10 cellular contexts compared by ENCODE assay signal in genomic region chr10:43323245-43323644, GRCh38. TPM values are rescaled to one million over a fixed set of nuclear protein-coding genes. Genes with fewer than 3 reads are reported as not detected.
DNase-seq lines count a peak whose midpoint lies in the region; ATAC-seq, FAIRE-seq and TF ChIP-seq lines count a peak whose summit lies in the region.
"Had no signal": no experiment of that assay in that cellular context is flagged by ENCODE, and none has a peak within 500 bp of the region (broad histone marks: within the 10 kb centered on the region; RNA-seq: fewer than 3 reads in every experiment).

No MANE protein-coding gene starts in this region.

- H3K27ac ChIP-seq in A549 (peak overlapping the region; percentile 60 to 79; a peak in 5 of 6 replicates), IMR-90 (ENCODE audit: insufficient read depth, low read length) (no peak overlapping the region), neural cell (ENCODE audit: low read length) (no peak overlapping the region)

- H3K79me2 ChIP-seq in neural cell (replicated peaks; ENCODE audit: insufficient read depth, low read length) = no peaks in the 10 kb centered on the region

- no peaks in the 10 kb centered on the region for H3K9me3 ChIP-seq in A549
- H3K9me3 ChIP-seq in IMR-90 (ENCODE audit: control insufficient read depth, insufficient read depth, low read length) = no peaks in the 10 kb centered on the region
- H3K9me3 ChIP-seq in neural cell (ENCODE audit: low read length) = no peaks in the 10 kb centered on the region

- TF ChIP-seq POLR2A in A549 (IDR thresholded peaks at IDR 0.05; ENCODE audit: low read length) = no peak
- TF ChIP-seq POLR2A in IMR-90 (IDR thresholded peaks at IDR 0.05; ENCODE audit: low read depth, low read length) = no peak

- peak overlapping the region; percentile 52 for H2AFZ ChIP-seq in IMR-90 (replicated peaks; ENCODE audit: low read length, poor library complexity)
- peak overlapping the region; percentile 23 for H2AFZ ChIP-seq in neural cell (ENCODE audit: low read depth, low read length)

- no peak overlapping the region for H4K5ac ChIP-seq in IMR-90 (ENCODE audit: low read depth, low read length)

- H2AK9ac ChIP-seq in IMR-90 (replicated peaks; ENCODE audit: low read depth, low read length, poor library complexity) = no peak overlapping the region

- H2BK15ac ChIP-seq in IMR-90 (ENCODE audit: low read depth, low read length) = no peak overlapping the region

- in situ Hi-C loops in IMR-90 (cut with MboI; ENCODE audit: low sequenced_read_pairs) = no loop called here

- BruUV-seq in IMR-90 (replicated peaks; lab: Mats Ljungman, UMichigan) = no TSS peak

- H4K91ac ChIP-seq in IMR-90 (ENCODE audit: insufficient read depth, low read depth, low read length) = no peak overlapping the region

- H4K20me1 ChIP-seq in IMR-90 (ENCODE audit: insufficient read depth, low read length) = no peaks in the 10 kb centered on the region
- no peaks in the 10 kb centered on the region for H4K20me1 ChIP-seq in neural cell (ENCODE audit: insufficient read depth)

- H3K18ac ChIP-seq in IMR-90 (ENCODE audit: low read depth, low read length) = no peak overlapping the region

- CTCF ChIA-PET in A549 (lab: Yijun Ruan, JAX) = interaction anchor here (0.7 to 2.6 kb wide), 2 partner anchors 30 to 57 kb away, joined by 3 to 10 read pairs; no protein-coding TSS in a partner anchor
- CTCF ChIA-PET in IMR-90 (lab: Yijun Ruan, JAX) = no interaction called here

- H3K4me1 ChIP-seq in A549 (peaks cover 10% of the 10 kb centered on the region; the same call in 2 of the 3 replicates), IMR-90 (ENCODE audit: control insufficient read depth, insufficient read depth, low read length) (no peaks in the 10 kb centered on the region)

- H3K79me1 ChIP-seq in IMR-90 (ENCODE audit: low read depth in 1 of 2, low read length in 2 of 2) = no peaks in the 10 kb centered on the region

- H2BK5ac ChIP-seq in IMR-90 (ENCODE audit: low read depth, low read length, poor library complexity, severe bottlenecking) = no peak overlapping the region

- no peak for DNase-seq in A549 (ENCODE audit: low read depth in 1 of 2, low spot score in 1 of 2)
- DNase-seq in IMR-90 = no peak
- no peak for DNase-seq in epithelial cell of proximal tubule (ENCODE audit: low read depth)
- no peak for DNase-seq in activated CD4-positive, alpha-beta T cell treated with anti-CD3 and anti-CD28 coated beads, Interleukin-2, amount 50 U/mL, for 48 hours
- DNase-seq in UCSD-AML1 (lab: John Stamatoyannopoulos, UW; ENCODE audit: unreplicated experiment) = no peak

- ATAC-seq in A549 (peak in 1 of 2 experiments; percentile 7; a peak in 3 of 6 replicates), IMR-90 (ENCODE audit: low read depth) (no peak), HG02973 (IDR thresholded peaks at IDR 0.05; ENCODE audit: unreplicated experiment) (no peak), GM21423 (IDR thresholded peaks at IDR 0.05; ENCODE audit: unreplicated experiment) (no peak)

- no peak overlapping the region for H2AK5ac ChIP-seq in IMR-90 (ENCODE audit: low read depth, low read length)

- TF ChIP-seq CTCF in A549 (IDR thresholded peaks at IDR 0.05) (no peak), IMR-90 (conservative IDR thresholded peaks at IDR 0.05; ENCODE audit: low read depth, low read length) (no peak), epithelial cell of proximal tubule (conservative IDR thresholded peaks at IDR 0.05; ENCODE audit: low read depth, low read length) (no peak), neural cell (IDR thresholded peaks at IDR 0.05; ENCODE audit: poor library complexity, severe bottlenecking) (no peak)

- no peaks in the 10 kb centered on the region for H3F3A ChIP-seq in neural cell (ENCODE audit: insufficient read depth, low read length, poor library complexity, severe bottlenecking)

- no peak overlapping the region for H3K9ac ChIP-seq in IMR-90 (ENCODE audit: low read depth, low read length)
- H3K9ac ChIP-seq in neural cell (ENCODE audit: low read length) = no peak overlapping the region

- WGBS in A549 (ENCODE audit: missing lambda C conversion rate) = 86% methylated on average over 14 of the region's 14 CpGs
- WGBS in IMR-90 (ENCODE audit: extremely low coverage in 2 of 2, insufficient read length in 1 of 2), 2 experiments = 20% methylated on average over 1 of the region's 14 CpGs; no CpG with 5 or more reads in 1 of the 2 experiments

- TF ChIP-seq EP300 in A549 (IDR thresholded peaks at IDR 0.05) (no peak), neural cell (conservative IDR thresholded peaks at IDR 0.05; ENCODE audit: poor library complexity, severe bottlenecking) (no peak)

- no peak overlapping the region for H2BK120ac ChIP-seq in IMR-90 (ENCODE audit: low read depth, low read length)

- no peak for FAIRE-seq in A549 (lab: Jason Lieb, UNC)

- no peak overlapping the region for H4K8ac ChIP-seq in IMR-90 (ENCODE audit: low read depth in 2 of 2, low read length in 2 of 2)

- H3K9me2 ChIP-seq in neural cell (ENCODE audit: insufficient read depth, low read length) = no peaks in the 10 kb centered on the region

- no peak overlapping the region for H3K56ac ChIP-seq in IMR-90 (ENCODE audit: extremely low read depth, insufficient read depth, low read length)

- POLR2A ChIA-PET in A549 (lab: Yijun Ruan, JAX) = interaction anchor here (1.6 kb wide), 1 partner anchor 14 kb away, joined by 4 read pairs; no protein-coding TSS in a partner anchor
- POLR2A ChIA-PET in IMR-90 (lab: Charles Lee; ENCODE audit: unreplicated experiment) = no interaction called here

- H3K14ac ChIP-seq in IMR-90 (replicated peaks; ENCODE audit: low read depth, low read length) = no peak overlapping the region

- peak overlapping the region; percentile 76 for H3K4me2 ChIP-seq in A549
- peak overlapping the region; percentile 69 for H3K4me2 ChIP-seq in IMR-90 (ENCODE audit: low read depth, low read length)
- H3K4me2 ChIP-seq in neural cell (ENCODE audit: low read length) = no peak overlapping the region

- no peak overlapping the region for H2BK20ac ChIP-seq in IMR-90 (ENCODE audit: low read depth, low read length)

- TF ChIP-seq RAD21 in A549 (conservative IDR thresholded peaks at IDR 0.05 in 1 of 2, IDR thresholded peaks at IDR 0.05 in 1 of 2) = no peak
- no peak for TF ChIP-seq RAD21 in IMR-90 (IDR thresholded peaks at IDR 0.05; ENCODE audit: low read length)
- TF ChIP-seq RAD21 in neural cell (conservative IDR thresholded peaks at IDR 0.05) = no peak

- no peak overlapping the region for H3K4ac ChIP-seq in IMR-90 (ENCODE audit: low read depth, low read length)

- H3K36me3 ChIP-seq in IMR-90 (ENCODE audit: control insufficient read depth, insufficient read depth, low read length) (no peaks in the 10 kb centered on the region), neural cell (ENCODE audit: insufficient read depth, low read length) (no peaks in the 10 kb centered on the region)

- intact Hi-C loops in IMR-90 (cut with micrococcal nuclease) = no loop called here

- H3K4me3 ChIP-seq in A549 (peak overlapping the region; percentile 42; the same call in 2 of the 3 replicates), IMR-90 (ENCODE audit: insufficient read depth, low read depth, low read length) (peak overlapping the region; percentile 17; the same call in 1 of the 2 replicates), epithelial cell of proximal tubule (ENCODE audit: low read depth, low read length) (peak overlapping the region; percentile 30), neural cell (ENCODE audit: low read length) (peak overlapping the region; percentile 61)

- H3K27me3 ChIP-seq in IMR-90 (ENCODE audit: control insufficient read depth, insufficient read depth, low read length) (peaks cover 28% of the 10 kb centered on the region), neural cell (ENCODE audit: insufficient read depth, low read depth, low read length) (no peaks in the 10 kb centered on the region)

- H3K9me1 ChIP-seq in IMR-90 (ENCODE audit: insufficient read depth, low read length) = no peaks in the 10 kb centered on the region

- no peak overlapping the region for H3K23ac ChIP-seq in IMR-90 (ENCODE audit: low read depth, low read length)

- dilution Hi-C loops in IMR-90 (cut with HindIII; ENCODE audit: low sequenced_read_pairs, unreplicated experiment) = no loop called here

TF ChIP-seq in A549, 52 proteins besides CTCF, POLR2A, EP300 and RAD21 (continues in another document):
- no peak for TF ChIP-seq CHD2 (IDR thresholded peaks at IDR 0.05; ENCODE audit: low read length, partially characterized antibody)

TF ChIP-seq in neural cell, 6 proteins besides CTCF, POLR2A, EP300 and RAD21 (continues in another document):
- TF ChIP-seq EZH2 (IDR thresholded peaks at IDR 0.05; ENCODE audit: borderline replicate concordance, insufficient read depth, low read length, poor library complexity, severe bottlenecking) (no peak), SMC3 (conservative IDR thresholded peaks at IDR 0.05; ENCODE audit: poor library complexity) (no peak)

RNA-seq across cellular contexts. Expression of gene FXYD4, which starts 48.2 kb away (rescaled TPM):
- polyA plus RNA-seq in A549 (2011; rRNA removed) = not detected in 2 replicates
- polyA plus RNA-seq in A549 (2012; cell fraction: cytosol; rRNA removed) = not detected in 2 replicates
- polyA plus RNA-seq in A549 (2012; cell fraction: nucleus; rRNA removed) = not detected in 2 replicates
- not detected in 3 replicates for polyA plus RNA-seq in A549 (2017; fragmentation: RNase III; extraction: RNeasy Plus Mini Kit Qiagen cat#74134 plus additional on column Dnase treatment)
- not detected in 2 replicates for polyA minus RNA-seq in A549 (2011; rRNA and poly(A)+ RNA removed)
- total RNA-seq in IMR-90 (2012; rRNA removed) = not detected in 2 replicates
- polyA plus RNA-seq in IMR-90 (2012; rRNA removed) = not detected in 2 replicates
- polyA plus RNA-seq in IMR-90 (2012; cell fraction: cytosol; rRNA removed) = not detected in 2 replicates
- polyA plus RNA-seq in IMR-90 (2012; cell fraction: nucleus; rRNA removed; ENCODE audit: low replicate concordance) = not detected in 2 replicates
- total RNA-seq in epithelial cell of proximal tubule = not detected in 2 replicates
- polyA plus RNA-seq in neural cell = not detected in 2 replicates
- not detected in 2 replicates for polyA minus RNA-seq in neural cell
- total RNA-seq: activated CD4-positive, alpha-beta T cell treated with anti-CD3 and anti-CD28 coated beads for 36 hours; subcutaneous adipose tissue had no signal

RNA-seq across cellular contexts. Expression of gene RASGEF1A, which starts 56.4 kb away (rescaled TPM):
- polyA plus RNA-seq in A549 (2011; rRNA removed) (3.5 and 4.2 TPM in 2 replicates), A549 (2017; fragmentation: RNase III; extraction: RNeasy Plus Mini Kit Qiagen cat#74134 plus additional on column Dnase treatment) (1.6 to 2.5 TPM (median 1.7 TPM) in 3 replicates), IMR-90 (2012; rRNA removed) (0.15 and 0.55 TPM in 2 replicates), neural cell (8.7 and 10.5 TPM in 2 replicates)
- polyA plus RNA-seq in A549 (2012; cell fraction: cytosol; rRNA removed) = 5.7 and 9.7 TPM in 2 replicates
- polyA plus RNA-seq in A549 (2012; cell fraction: nucleus; rRNA removed) = 8.2 and 10.4 TPM in 2 replicates
- polyA minus RNA-seq in A549 (2011; rRNA and poly(A)+ RNA removed) = 5.3 and 6.4 TPM in 2 replicates
- total RNA-seq in IMR-90 (2012; rRNA removed) (0.18 and 0.28 TPM in 2 replicates), epithelial cell of proximal tubule (1.6 and 2.0 TPM in 2 replicates)
- 0.10 and 0.29 TPM in 2 replicates for polyA plus RNA-seq in IMR-90 (2012; cell fraction: cytosol; rRNA removed)
- polyA plus RNA-seq in IMR-90 (2012; cell fraction: nucleus; rRNA removed; ENCODE audit: low replicate concordance) = 0.44 and 0.64 TPM in 2 replicates
- 11.5 and 13.6 TPM in 2 replicates for polyA minus RNA-seq in neural cell

Comparison
In these comparisons a context has a peak if more than half of its experiments do, and no peak if none do; other contexts are left out.
1. H3K27ac ChIP-seq: peak in A549 (2 of 2); none in IMR-90 (single experiment) and neural cell (single experiment).
2. Peak in every context shown above with its lines, with median percentiles within 50 percentile points of each other: H3K4me3 ChIP-seq.